9 cellular contexts compared by ENCODE assay signal in the genomic region with DNA sequence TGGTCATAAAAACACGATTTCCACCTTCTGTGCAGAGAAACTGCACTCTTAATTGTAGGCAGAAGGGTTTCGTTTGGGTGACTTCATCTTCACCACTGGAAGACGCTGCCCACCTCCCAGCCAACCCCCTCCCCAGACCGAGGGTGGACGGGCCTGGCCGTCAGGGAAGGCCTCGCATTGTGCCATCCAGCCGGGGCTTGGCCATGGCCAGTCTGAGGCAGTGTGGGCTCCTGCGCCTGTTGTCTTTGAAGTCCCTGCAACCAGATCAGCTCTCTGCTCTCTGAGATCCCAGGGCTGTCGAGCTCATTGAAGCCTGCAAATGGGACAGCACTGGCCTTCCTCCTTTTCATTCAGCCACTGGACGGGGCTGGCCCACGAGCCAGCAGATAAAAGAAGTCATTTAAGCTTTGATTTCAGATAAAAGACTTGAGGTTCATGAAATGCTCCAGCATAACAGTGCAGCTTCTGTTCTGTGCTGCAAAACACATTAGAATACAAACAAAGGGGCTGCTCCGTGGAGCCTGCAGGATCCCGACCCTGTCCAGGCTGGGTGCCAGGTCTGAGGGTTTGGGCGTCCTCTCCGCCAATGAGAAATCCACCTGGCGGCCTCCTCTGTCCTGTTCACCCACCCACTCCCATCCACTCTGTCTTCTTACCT.
A peak's percentile ranks its signal among the peaks of the same experiment; 100 is the strongest.
DNase-seq lines count a peak whose midpoint lies in the region; TF ChIP-seq lines count a peak whose summit lies in the region.
"Had no signal": no experiment of that assay in that cellular context is flagged by ENCODE, and none has a peak within 500 bp of the region (broad histone marks: within the 10 kb centered on the region; RNA-seq: fewer than 3 reads in every experiment).

No MANE protein-coding gene starts in this region.

- H3K36me3 Mint-ChIP-seq in nephron progenitor cell (ENCODE audit: low read depth) (peaks cover 2% of the 10 kb centered on the region), type B pancreatic cell (no peaks in the 10 kb centered on the region)

- H3K9me3 Mint-ChIP-seq in nephron progenitor cell, result peaks cover 9% of the 10 kb centered on the region
- H3K9me3 Mint-ChIP-seq in type B pancreatic cell, result peaks cover 7% of the 10 kb centered on the region
- H3K9me3 Mint-ChIP-seq: activated T-helper 17 cell treated with anti-CD3 and anti-CD28 coated beads, Interleukin-2, amount 50 U/mL, for 72 hours had no signal

- peak overlapping the region; percentile 77 for H3K27ac ChIP-seq in caudate nucleus (ENCODE audit: low read depth, low read length)

- TF ChIP-seq CTCF in nephron progenitor cell (IDR thresholded peaks at IDR 0.05) (no peak), type B pancreatic cell (conservative IDR thresholded peaks at IDR 0.05) (no peak)

- H3K27me3 Mint-ChIP-seq in nephron progenitor cell (ENCODE audit: low read depth, poor library complexity) (peaks cover 12% of the 10 kb centered on the region), type B pancreatic cell (peaks cover 9% of the 10 kb centered on the region)
- H3K27me3 Mint-ChIP-seq: activated T-helper 17 cell treated with anti-CD3 and anti-CD28 coated beads, Interleukin-2, amount 50 U/mL, for 72 hours had no signal

- peak overlapping the region; percentile 61 for H3K27ac Mint-ChIP-seq in nephron progenitor cell
- H3K27ac Mint-ChIP-seq in type B pancreatic cell, result no peak overlapping the region
- H3K27ac Mint-ChIP-seq: activated T-helper 17 cell treated with anti-CD3 and anti-CD28 coated beads, Interleukin-2, amount 50 U/mL, for 72 hours had no signal

- DNase-seq in DMS79 (lab: John Stamatoyannopoulos, UW), result peak; percentile 72
- peak; percentile 49 for DNase-seq in NCI-H1092 (lab: John Stamatoyannopoulos, UW)
- peak in 11 of 61 donors; percentile 27 to 72 (median 41) for DNase-seq in caudate nucleus (lab: John Stamatoyannopoulos, UW)
- peak; percentile 40 for DNase-seq in nephron progenitor cell
- no peak for DNase-seq in type B pancreatic cell (ENCODE audit: extremely low spot score, unreplicated experiment)
- no peak for DNase-seq in DMS114 treated with DMSO at 0.1 percent for 48 hours (lab: John Stamatoyannopoulos, UW; ENCODE audit: unreplicated experiment)
- DNase-seq in NCI-H510A (lab: John Stamatoyannopoulos, UW), result no peak
- DNase-seq: stimulated activated CD4-positive, alpha-beta T cell treated with anti-CD3 and anti-CD28 coated beads, Interleukin-12 subunit alpha, Interleukin-12 subunit beta, amount 100 ng/mL, for 4 hours had no signal

- H3K4me1 Mint-ChIP-seq in nephron progenitor cell (peaks cover 24% of the 10 kb centered on the region), type B pancreatic cell (ENCODE audit: unreplicated experiment) (peaks cover 13% of the 10 kb centered on the region)

- H3K4me3 Mint-ChIP-seq in nephron progenitor cell (no peak overlapping the region), type B pancreatic cell (no peak overlapping the region)
- H3K4me3 Mint-ChIP-seq: activated T-helper 17 cell treated with anti-CD3 and anti-CD28 coated beads, Interleukin-2, amount 50 U/mL, for 72 hours had no signal

Comparison
In these comparisons a context has a peak if more than half of its experiments do, and no peak if none do; other contexts are left out.
1. DNase-seq: peak in DMS79 (single experiment), NCI-H1092 (single experiment) and nephron progenitor cell (single experiment); none in type B pancreatic cell (single experiment), DMS114 treated with DMSO at 0.1 percent for 48 hours (single experiment) and NCI-H510A (single experiment).